In genomic region chr11:98003606-98004371, GRCh38 we compare ENCODE assay signal across 1 cellular context.
TF ChIP-seq lines count a peak whose summit lies in the region.

No MANE protein-coding gene starts in this region.

TF ChIP-seq in K562, 482 proteins besides CTCF, POLR2A, EP300 and RAD21 (continued from another document and continues in another):
- no peak for TF ChIP-seq HNRNPL (IDR thresholded peaks at IDR 0.05; ENCODE audit: low read depth, low read length)
- TF ChIP-seq XRCC3 (IDR thresholded peaks at IDR 0.05): no peak
- TF ChIP-seq, protein P1, sequence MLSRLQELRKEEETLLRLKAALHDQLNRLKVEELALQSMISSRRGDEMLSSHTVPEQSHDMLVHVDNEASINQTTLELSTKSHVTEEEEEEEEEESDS (CRISPR knock-in tag; IDR thresholded peaks at IDR 0.05): no peak
- peak; percentile 59 for TF ChIP-seq ZNF512 (tag; IDR thresholded peaks at IDR 0.05)
- no peak for TF ChIP-seq RBM14 (IDR thresholded peaks at IDR 0.05; ENCODE audit: borderline replicate concordance, insufficient read depth, low read depth, low read length)
- TF ChIP-seq FOXK2 (conservative IDR thresholded peaks at IDR 0.05 in 1 of 2, IDR thresholded peaks at IDR 0.05 in 1 of 2; ENCODE audit: low read depth in 2 of 2): peak; percentile 41 to 56; a peak in 2 of 4 replicates
- no peak for TF ChIP-seq KDM2B (CRISPR knock-in tag; IDR thresholded peaks at IDR 0.05)
- peak in 1 of 3 experiments; percentile 31 for TF ChIP-seq YY1 (IDR thresholded peaks at IDR 0.05; ENCODE audit: borderline replicate concordance in 1 of 3, control insufficient read depth in 1 of 3, extremely low read depth in 1 of 3, insufficient read depth in 3 of 3, insufficient read length in 1 of 3, insufficient replicate concordance in 2 of 3, low read depth in 1 of 3, low read length in 2 of 3)
- TF ChIP-seq EP400 (IDR thresholded peaks at IDR 0.05): 0 out of 2 replicates have a peak, but pooled peaks have one; percentile 23
- 0 out of 2 replicates have a peak, but pooled peaks have one; percentile 15 for TF ChIP-seq DPF2 (IDR thresholded peaks at IDR 0.05)
- no peak for TF ChIP-seq ZNF146 (CRISPR knock-in tag; IDR thresholded peaks at IDR 0.05; ENCODE audit: unreplicated experiment)
- peak; percentile 51; the same call in 1 of the 2 replicates for TF ChIP-seq NFRKB (IDR thresholded peaks at IDR 0.05; ENCODE audit: low read depth)
- TF ChIP-seq SAP30 (IDR thresholded peaks at IDR 0.05; ENCODE audit: borderline replicate concordance, insufficient read depth, low read depth, low read length, poor library complexity, severe bottlenecking): no peak
- TF ChIP-seq DDX20 (tag; IDR thresholded peaks at IDR 0.05; ENCODE audit: low read depth): no peak
- TF ChIP-seq ZBTB2 (IDR thresholded peaks at IDR 0.05): no peak
- 0 out of 2 replicates have a peak, but pooled peaks have one; percentile 24 for TF ChIP-seq DIDO1 (tag; IDR thresholded peaks at IDR 0.05; ENCODE audit: low read depth)
- TF ChIP-seq NFE2L1 (tag; IDR thresholded peaks at IDR 0.05; ENCODE audit: borderline replicate concordance, low read depth): peak; percentile 77
- TF ChIP-seq, protein P2, sequence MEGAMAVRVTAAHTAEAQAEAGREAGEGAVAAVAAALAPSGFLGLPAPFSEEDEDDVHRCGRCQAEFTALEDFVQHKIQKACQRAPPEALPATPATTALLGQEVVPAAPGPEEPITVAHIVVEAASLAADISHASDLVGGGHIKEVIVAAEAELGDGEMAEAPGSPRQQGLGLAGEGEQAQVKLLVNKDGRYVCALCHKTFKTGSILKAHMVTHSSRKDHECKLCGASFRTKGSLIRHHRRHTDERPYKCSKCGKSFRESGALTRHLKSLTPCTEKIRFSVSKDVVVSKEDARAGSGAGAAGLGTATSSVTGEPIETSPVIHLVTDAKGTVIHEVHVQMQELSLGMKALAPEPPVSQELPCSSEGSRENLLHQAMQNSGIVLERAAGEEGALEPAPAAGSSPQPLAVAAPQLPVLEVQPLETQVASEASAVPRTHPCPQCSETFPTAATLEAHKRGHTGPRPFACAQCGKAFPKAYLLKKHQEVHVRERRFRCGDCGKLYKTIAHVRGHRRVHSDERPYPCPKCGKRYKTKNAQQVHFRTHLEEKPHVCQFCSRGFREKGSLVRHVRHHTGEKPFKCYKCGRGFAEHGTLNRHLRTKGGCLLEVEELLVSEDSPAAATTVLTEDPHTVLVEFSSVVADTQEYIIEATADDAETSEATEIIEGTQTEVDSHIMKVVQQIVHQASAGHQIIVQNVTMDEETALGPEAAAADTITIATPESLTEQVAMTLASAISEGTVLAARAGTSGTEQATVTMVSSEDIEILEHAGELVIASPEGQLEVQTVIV (CRISPR knock-in tag; IDR thresholded peaks at IDR 0.05; ENCODE audit: borderline replicate concordance): no peak
- TF ChIP-seq MCM7 (IDR thresholded peaks at IDR 0.05): 0 out of 4 replicates have a peak, but pooled peaks of 1 of the 2 experiments have one; percentile 17
- TF ChIP-seq CC2D1A (IDR thresholded peaks at IDR 0.05): peak; percentile 56; the same call in 1 of the 2 replicates
- TF ChIP-seq ZNF592 (IDR thresholded peaks at IDR 0.05): 0 out of 2 replicates have a peak, but pooled peaks have one; percentile 29
- TF ChIP-seq, protein P3, sequence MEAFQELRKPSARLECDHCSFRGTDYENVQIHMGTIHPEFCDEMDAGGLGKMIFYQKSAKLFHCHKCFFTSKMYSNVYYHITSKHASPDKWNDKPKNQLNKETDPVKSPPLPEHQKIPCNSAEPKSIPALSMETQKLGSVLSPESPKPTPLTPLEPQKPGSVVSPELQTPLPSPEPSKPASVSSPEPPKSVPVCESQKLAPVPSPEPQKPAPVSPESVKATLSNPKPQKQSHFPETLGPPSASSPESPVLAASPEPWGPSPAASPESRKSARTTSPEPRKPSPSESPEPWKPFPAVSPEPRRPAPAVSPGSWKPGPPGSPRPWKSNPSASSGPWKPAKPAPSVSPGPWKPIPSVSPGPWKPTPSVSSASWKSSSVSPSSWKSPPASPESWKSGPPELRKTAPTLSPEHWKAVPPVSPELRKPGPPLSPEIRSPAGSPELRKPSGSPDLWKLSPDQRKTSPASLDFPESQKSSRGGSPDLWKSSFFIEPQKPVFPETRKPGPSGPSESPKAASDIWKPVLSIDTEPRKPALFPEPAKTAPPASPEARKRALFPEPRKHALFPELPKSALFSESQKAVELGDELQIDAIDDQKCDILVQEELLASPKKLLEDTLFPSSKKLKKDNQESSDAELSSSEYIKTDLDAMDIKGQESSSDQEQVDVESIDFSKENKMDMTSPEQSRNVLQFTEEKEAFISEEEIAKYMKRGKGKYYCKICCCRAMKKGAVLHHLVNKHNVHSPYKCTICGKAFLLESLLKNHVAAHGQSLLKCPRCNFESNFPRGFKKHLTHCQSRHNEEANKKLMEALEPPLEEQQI (IDR thresholded peaks at IDR 0.05): peak; percentile 74; the same call in 1 of the 2 replicates
- 0 out of 2 replicates have a peak, but pooled peaks have one; percentile 14 for TF ChIP-seq ZBTB40 (IDR thresholded peaks at IDR 0.05)
- TF ChIP-seq ZBTB40 (CRISPR knock-in tag; IDR thresholded peaks at IDR 0.05): no peak
- TF ChIP-seq SREBF2 (CRISPR knock-in tag; IDR thresholded peaks at IDR 0.05): no peak
- no peak for TF ChIP-seq SIN3B (IDR thresholded peaks at IDR 0.05; ENCODE audit: low read depth)
- no peak for TF ChIP-seq FOXM1 (IDR thresholded peaks at IDR 0.05; ENCODE audit: low read depth)
- no peak for TF ChIP-seq FOXM1 (CRISPR knock-in tag; IDR thresholded peaks at IDR 0.05; ENCODE audit: low read depth)
- TF ChIP-seq SNIP1 (IDR thresholded peaks at IDR 0.05; ENCODE audit: low read depth): peak; percentile 37; the same call in 1 of the 2 replicates
- TF ChIP-seq HDAC1 (IDR thresholded peaks at IDR 0.05): no peak
- TF ChIP-seq MAFF (IDR thresholded peaks at IDR 0.05; ENCODE audit: low read length): peak; percentile 35; the same call in 1 of the 2 replicates
- TF ChIP-seq MAFG (tag; conservative IDR thresholded peaks at IDR 0.05): peak; percentile 87
- no peak for TF ChIP-seq RFX1 (IDR thresholded peaks at IDR 0.05)
- TF ChIP-seq ZNF316 (IDR thresholded peaks at IDR 0.05): peak; percentile 71
